1 cellular context compared by ENCODE assay signal in genomic region chr11:35617316-35617686, GRCh38.
TF ChIP-seq lines count a peak whose summit lies in the region.

No MANE protein-coding gene starts in this region.

TF ChIP-seq in H1, 55 proteins besides CTCF, POLR2A, EP300 and RAD21 (continued from another document):
- TF ChIP-seq TAF7 (optimal IDR thresholded peaks at IDR 0.05; ENCODE audit: borderline replicate concordance, low read depth, low read length): no peak
- TF ChIP-seq, protein P1, sequence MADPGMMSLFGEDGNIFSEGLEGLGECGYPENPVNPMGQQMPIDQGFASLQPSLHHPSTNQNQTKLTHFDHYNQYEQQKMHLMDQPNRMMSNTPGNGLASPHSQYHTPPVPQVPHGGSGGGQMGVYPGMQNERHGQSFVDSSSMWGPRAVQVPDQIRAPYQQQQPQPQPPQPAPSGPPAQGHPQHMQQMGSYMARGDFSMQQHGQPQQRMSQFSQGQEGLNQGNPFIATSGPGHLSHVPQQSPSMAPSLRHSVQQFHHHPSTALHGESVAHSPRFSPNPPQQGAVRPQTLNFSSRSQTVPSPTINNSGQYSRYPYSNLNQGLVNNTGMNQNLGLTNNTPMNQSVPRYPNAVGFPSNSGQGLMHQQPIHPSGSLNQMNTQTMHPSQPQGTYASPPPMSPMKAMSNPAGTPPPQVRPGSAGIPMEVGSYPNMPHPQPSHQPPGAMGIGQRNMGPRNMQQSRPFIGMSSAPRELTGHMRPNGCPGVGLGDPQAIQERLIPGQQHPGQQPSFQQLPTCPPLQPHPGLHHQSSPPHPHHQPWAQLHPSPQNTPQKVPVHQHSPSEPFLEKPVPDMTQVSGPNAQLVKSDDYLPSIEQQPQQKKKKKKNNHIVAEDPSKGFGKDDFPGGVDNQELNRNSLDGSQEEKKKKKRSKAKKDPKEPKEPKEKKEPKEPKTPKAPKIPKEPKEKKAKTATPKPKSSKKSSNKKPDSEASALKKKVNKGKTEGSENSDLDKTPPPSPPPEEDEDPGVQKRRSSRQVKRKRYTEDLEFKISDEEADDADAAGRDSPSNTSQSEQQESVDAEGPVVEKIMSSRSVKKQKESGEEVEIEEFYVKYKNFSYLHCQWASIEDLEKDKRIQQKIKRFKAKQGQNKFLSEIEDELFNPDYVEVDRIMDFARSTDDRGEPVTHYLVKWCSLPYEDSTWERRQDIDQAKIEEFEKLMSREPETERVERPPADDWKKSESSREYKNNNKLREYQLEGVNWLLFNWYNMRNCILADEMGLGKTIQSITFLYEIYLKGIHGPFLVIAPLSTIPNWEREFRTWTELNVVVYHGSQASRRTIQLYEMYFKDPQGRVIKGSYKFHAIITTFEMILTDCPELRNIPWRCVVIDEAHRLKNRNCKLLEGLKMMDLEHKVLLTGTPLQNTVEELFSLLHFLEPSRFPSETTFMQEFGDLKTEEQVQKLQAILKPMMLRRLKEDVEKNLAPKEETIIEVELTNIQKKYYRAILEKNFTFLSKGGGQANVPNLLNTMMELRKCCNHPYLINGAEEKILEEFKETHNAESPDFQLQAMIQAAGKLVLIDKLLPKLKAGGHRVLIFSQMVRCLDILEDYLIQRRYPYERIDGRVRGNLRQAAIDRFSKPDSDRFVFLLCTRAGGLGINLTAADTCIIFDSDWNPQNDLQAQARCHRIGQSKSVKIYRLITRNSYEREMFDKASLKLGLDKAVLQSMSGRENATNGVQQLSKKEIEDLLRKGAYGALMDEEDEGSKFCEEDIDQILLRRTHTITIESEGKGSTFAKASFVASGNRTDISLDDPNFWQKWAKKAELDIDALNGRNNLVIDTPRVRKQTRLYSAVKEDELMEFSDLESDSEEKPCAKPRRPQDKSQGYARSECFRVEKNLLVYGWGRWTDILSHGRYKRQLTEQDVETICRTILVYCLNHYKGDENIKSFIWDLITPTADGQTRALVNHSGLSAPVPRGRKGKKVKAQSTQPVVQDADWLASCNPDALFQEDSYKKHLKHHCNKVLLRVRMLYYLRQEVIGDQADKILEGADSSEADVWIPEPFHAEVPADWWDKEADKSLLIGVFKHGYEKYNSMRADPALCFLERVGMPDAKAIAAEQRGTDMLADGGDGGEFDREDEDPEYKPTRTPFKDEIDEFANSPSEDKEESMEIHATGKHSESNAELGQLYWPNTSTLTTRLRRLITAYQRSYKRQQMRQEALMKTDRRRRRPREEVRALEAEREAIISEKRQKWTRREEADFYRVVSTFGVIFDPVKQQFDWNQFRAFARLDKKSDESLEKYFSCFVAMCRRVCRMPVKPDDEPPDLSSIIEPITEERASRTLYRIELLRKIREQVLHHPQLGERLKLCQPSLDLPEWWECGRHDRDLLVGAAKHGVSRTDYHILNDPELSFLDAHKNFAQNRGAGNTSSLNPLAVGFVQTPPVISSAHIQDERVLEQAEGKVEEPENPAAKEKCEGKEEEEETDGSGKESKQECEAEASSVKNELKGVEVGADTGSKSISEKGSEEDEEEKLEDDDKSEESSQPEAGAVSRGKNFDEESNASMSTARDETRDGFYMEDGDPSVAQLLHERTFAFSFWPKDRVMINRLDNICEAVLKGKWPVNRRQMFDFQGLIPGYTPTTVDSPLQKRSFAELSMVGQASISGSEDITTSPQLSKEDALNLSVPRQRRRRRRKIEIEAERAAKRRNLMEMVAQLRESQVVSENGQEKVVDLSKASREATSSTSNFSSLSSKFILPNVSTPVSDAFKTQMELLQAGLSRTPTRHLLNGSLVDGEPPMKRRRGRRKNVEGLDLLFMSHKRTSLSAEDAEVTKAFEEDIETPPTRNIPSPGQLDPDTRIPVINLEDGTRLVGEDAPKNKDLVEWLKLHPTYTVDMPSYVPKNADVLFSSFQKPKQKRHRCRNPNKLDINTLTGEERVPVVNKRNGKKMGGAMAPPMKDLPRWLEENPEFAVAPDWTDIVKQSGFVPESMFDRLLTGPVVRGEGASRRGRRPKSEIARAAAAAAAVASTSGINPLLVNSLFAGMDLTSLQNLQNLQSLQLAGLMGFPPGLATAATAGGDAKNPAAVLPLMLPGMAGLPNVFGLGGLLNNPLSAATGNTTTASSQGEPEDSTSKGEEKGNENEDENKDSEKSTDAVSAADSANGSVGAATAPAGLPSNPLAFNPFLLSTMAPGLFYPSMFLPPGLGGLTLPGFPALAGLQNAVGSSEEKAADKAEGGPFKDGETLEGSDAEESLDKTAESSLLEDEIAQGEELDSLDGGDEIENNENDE (IDR thresholded peaks at IDR 0.05; ENCODE audit: insufficient replicate concordance, low read length): no peak
- TF ChIP-seq CHD1 (IDR thresholded peaks at IDR 0.05; ENCODE audit: low read depth, low read length): no peak
- TF ChIP-seq SUZ12 (IDR thresholded peaks at IDR 0.05; ENCODE audit: low read length): no peak
